ENCODE assay signal across 7 cellular contexts in the genomic region with DNA sequence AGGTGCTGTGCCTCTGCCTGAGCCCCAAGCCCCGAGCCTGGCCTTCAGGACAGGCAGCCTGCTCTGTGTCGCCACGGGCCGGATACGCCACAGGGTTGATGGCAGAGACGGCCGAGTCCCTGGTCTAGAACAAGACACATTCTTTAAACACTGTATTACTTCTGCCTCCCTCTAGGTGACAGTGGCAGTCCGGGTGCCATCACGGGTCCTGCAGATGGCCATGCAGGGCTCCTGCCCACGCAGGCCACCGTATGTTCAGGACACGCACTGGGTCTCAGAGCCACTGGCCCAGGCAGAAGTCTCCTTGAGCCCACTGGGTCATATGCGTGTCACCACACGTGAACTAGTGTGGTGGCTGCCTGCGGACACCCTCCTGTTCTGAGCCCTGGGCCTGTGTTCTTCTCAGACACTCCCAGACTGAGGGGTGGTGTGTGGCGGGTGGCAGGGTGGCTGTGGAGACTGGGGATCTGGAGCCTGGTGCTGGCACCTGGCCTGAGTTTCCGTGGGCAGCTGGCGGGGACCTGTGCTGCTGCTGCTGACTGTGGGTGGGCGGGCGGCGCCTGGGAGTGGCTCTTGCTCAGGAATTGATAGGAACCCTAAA. TPM values are rescaled to one million over a fixed set of nuclear protein-coding genes. Genes with fewer than 3 reads are reported as not detected.
DNase-seq lines count a peak whose midpoint lies in the region; ATAC-seq and TF ChIP-seq lines count a peak whose summit lies in the region.
"Had no signal": no experiment of that assay in that cellular context is flagged by ENCODE, and none has a peak within 500 bp of the region (broad histone marks: within the 10 kb centered on the region; RNA-seq: fewer than 3 reads in every experiment).

No MANE protein-coding gene starts in this region.

- no peaks in the 10 kb centered on the region for H3K36me3 Mint-ChIP-seq in glutamatergic neuron (ENCODE audit: unreplicated experiment)

- H3K9ac ChIP-seq in MM.1S (ENCODE audit: low read length): no peak overlapping the region

- H3K79me2 ChIP-seq in MM.1S (ENCODE audit: low read length): peaks cover 77% of the 10 kb centered on the region

- no peak overlapping the region for H2AFZ ChIP-seq in MM.1S (ENCODE audit: low read length)

- no peaks in the 10 kb centered on the region for H3K27me3 ChIP-seq in MM.1S (replicated peaks; ENCODE audit: insufficient read depth, low read length)

- peaks cover 25% of the 10 kb centered on the region for H3K9me3 Mint-ChIP-seq in glutamatergic neuron (ENCODE audit: unreplicated experiment)
- H3K9me3 Mint-ChIP-seq: naive thymus-derived CD8-positive, alpha-beta T cell had no signal

- no peak overlapping the region for H3K4me3 Mint-ChIP-seq in glutamatergic neuron (ENCODE audit: unreplicated experiment)

- peaks cover 35% of the 10 kb centered on the region for H3F3A ChIP-seq in MM.1S (ENCODE audit: insufficient read depth, low read length)

- no peak overlapping the region for H3K27ac ChIP-seq in MM.1S (ENCODE audit: low read length)

- no peak for ATAC-seq in HG03139 (IDR thresholded peaks at IDR 0.05; ENCODE audit: unreplicated experiment)
- ATAC-seq: naive thymus-derived CD8-positive, alpha-beta T cell had no signal

- H3K27ac Mint-ChIP-seq in glutamatergic neuron (ENCODE audit: unreplicated experiment): peak overlapping the region; percentile 72

- TF ChIP-seq CTCF in GM12874 (IDR thresholded peaks at IDR 0.05; ENCODE audit: insufficient read depth, low read depth, low read length) (peak; percentile 21; the same call in 1 of the 2 replicates), MM.1S (IDR thresholded peaks at IDR 0.05; ENCODE audit: low read length) (peak; percentile 22), glutamatergic neuron (IDR thresholded peaks at IDR 0.05; ENCODE audit: partially characterized antibody, unreplicated experiment) (no peak)

- H3K4me1 ChIP-seq in MM.1S (ENCODE audit: low read length): no peaks in the 10 kb centered on the region

- H3K9me3 ChIP-seq in MM.1S (replicated peaks; ENCODE audit: insufficient read depth, low read length): no peaks in the 10 kb centered on the region

- peaks cover 21% of the 10 kb centered on the region for H3K27me3 Mint-ChIP-seq in glutamatergic neuron (ENCODE audit: unreplicated experiment)

- H3K4me1 Mint-ChIP-seq in glutamatergic neuron (ENCODE audit: low read depth, unreplicated experiment): peaks cover 8% of the 10 kb centered on the region

- no peak for DNase-seq in MM.1S
- peak; percentile 39 for DNase-seq in glutamatergic neuron
- no peak for DNase-seq in effector CD4-positive, alpha-beta T cell
- no peak for DNase-seq in stimulated activated naive CD4-positive, alpha-beta T cell treated with Interleukin-2 at 50 U/mL for 16 hours (lab: John Stamatoyannopoulos, UW)
- DNase-seq: naive thymus-derived CD8-positive, alpha-beta T cell had no signal

- peaks cover 6% of the 10 kb centered on the region; the same call in 1 of the 2 replicates for H3K36me3 ChIP-seq in MM.1S (replicated peaks; ENCODE audit: insufficient read depth, low read length)

- no peak overlapping the region for H3K4me2 ChIP-seq in MM.1S (ENCODE audit: low read depth, low read length)

- H3K4me3 ChIP-seq in MM.1S (ENCODE audit: low read length): no peak overlapping the region

- peaks cover 6% of the 10 kb centered on the region; the same call in 1 of the 2 replicates for H4K20me1 ChIP-seq in MM.1S (ENCODE audit: insufficient read depth, low read length)

- H3K9me2 ChIP-seq in MM.1S (replicated peaks; ENCODE audit: insufficient read depth, low read length): no peaks in the 10 kb centered on the region

RNA-seq across cellular contexts. Expression of gene PLEKHJ1, which starts 4.4 kb away (rescaled TPM):
- 164 TPM for total RNA-seq in glutamatergic neuron (ENCODE audit: unreplicated experiment)

RNA-seq across cellular contexts. Expression of gene SF3A2, which starts 4.9 kb away (rescaled TPM):
- total RNA-seq in glutamatergic neuron (ENCODE audit: unreplicated experiment): 101 TPM

RNA-seq across cellular contexts. Expression of gene AMH, which starts 17.4 kb away (rescaled TPM):
- total RNA-seq in glutamatergic neuron (ENCODE audit: unreplicated experiment): 11.0 TPM

RNA-seq across cellular contexts. Expression of gene JSRP1, which starts 24.5 kb away (rescaled TPM):
- not detected for total RNA-seq in glutamatergic neuron (ENCODE audit: unreplicated experiment)

RNA-seq across cellular contexts. Expression of gene PEAK3, which starts 50.3 kb away (rescaled TPM):
- not detected for total RNA-seq in glutamatergic neuron (ENCODE audit: unreplicated experiment)
